ENCODE assay signal across 9 cellular contexts in genomic region chr18:59123588-59124369, GRCh38. TPM values are rescaled to one million over a fixed set of nuclear protein-coding genes. Genes with fewer than 3 reads are reported as not detected.
DNase-seq lines count a peak whose midpoint lies in the region; ATAC-seq and TF ChIP-seq lines count a peak whose summit lies in the region.
"Had no signal": no experiment of that assay in that cellular context is flagged by ENCODE, and none has a peak within 500 bp of the region (broad histone marks: within the 10 kb centered on the region; RNA-seq: fewer than 3 reads in every experiment).

No MANE protein-coding gene starts in this region.

- no peak for TF ChIP-seq CTCF in fibroblast of the aortic adventitia (IDR thresholded peaks at IDR 0.05; ENCODE audit: insufficient read depth, low read length)

- no peak overlapping the region for H3K4me3 ChIP-seq in fibroblast of the aortic adventitia (ENCODE audit: low read depth, low read length)
- H3K4me3 ChIP-seq: prostate gland had no signal

- in situ Hi-C loops in ACHN (cut with HindIII; ENCODE audit: low pct_ligation_motif_present, low pct_unique_long_range_greater_than_20kb, low sequenced_read_pairs), result no loop called here

- DNase-seq in ACHN, result peak; percentile 55
- DNase-seq in NCI-H2171 treated with DMSO at 0.1 percent for 48 hours (lab: John Stamatoyannopoulos, UW), result peak; percentile 96
- peak; percentile 80 for DNase-seq in fibroblast of the aortic adventitia (ENCODE audit: low read depth)
- no peak for DNase-seq in SW480 (ENCODE audit: low spot score)
- DNase-seq in C1 segment of cervical spinal cord (lab: John Stamatoyannopoulos, UW), result no peak
- DNase-seq in HT-29 (ENCODE audit: low spot score), result no peak

- ATAC-seq in GM19023 (IDR thresholded peaks at IDR 0.05; ENCODE audit: unreplicated experiment) (peak; percentile 78), GM21515 (IDR thresholded peaks at IDR 0.05; ENCODE audit: unreplicated experiment) (no peak)

RNA-seq across cellular contexts. Expression of gene SEC11C, which starts 15.9 kb away (rescaled TPM):
- 8.8 and 13.2 TPM in 2 replicates for total RNA-seq in fibroblast of the aortic adventitia (ENCODE audit: low replicate concordance)
- 22.1 and 25.2 TPM in 2 replicates for total RNA-seq in HT-29 (2014; rRNA removed; shearing (Covaris generic))

Comparison
In these comparisons a context has a peak if more than half of its experiments do, and no peak if none do; other contexts are left out.
1. DNase-seq: peak in ACHN (single experiment), NCI-H2171 treated with DMSO at 0.1 percent for 48 hours (single experiment) and fibroblast of the aortic adventitia (single experiment); none in SW480 (single experiment), C1 segment of cervical spinal cord (0 of 14) and HT-29 (single experiment).